Comparison of ENCODE assay signal across 8 cellular contexts in genomic region chr10:38403347-38404117, GRCh38.
DNase-seq lines count a peak whose midpoint lies in the region; ATAC-seq and TF ChIP-seq lines count a peak whose summit lies in the region.
"Not testable (repeated sequence)": the region's sequence is repeated elsewhere in the genome, so short reads cannot be mapped to it uniquely, and the experiment has no call there.

No MANE protein-coding gene starts in this region.

- not testable (repeated sequence) for H3K4me1 Mint-ChIP-seq in activated CD8-positive, alpha-beta memory T cell treated with anti-CD3 and anti-CD28 coated beads, Interleukin-2, amount 10 ng/mL, durations not matched to agents 7 days and 5 days

- H3K27me3 ChIP-seq in foreskin keratinocyte; mesenchymal stem cell (ENCODE audit: control insufficient read depth in 1 of 2, insufficient read depth in 1 of 2, low read length in 2 of 2); sigmoid colon; vagina: not testable (repeated sequence)

- not testable (repeated sequence) for H3K23ac ChIP-seq in mesenchymal stem cell (ENCODE audit: low read length in 2 of 2)

- not testable (repeated sequence) for H3K4me1 ChIP-seq in foreskin keratinocyte; mesenchymal stem cell (ENCODE audit: control insufficient read depth, insufficient read depth, low read depth, low read length); sigmoid colon
- H3K4me1 ChIP-seq in vagina = peaks cover 10% of the 10 kb centered on the region

- not testable (repeated sequence) for H3K4ac ChIP-seq in mesenchymal stem cell (ENCODE audit: low read depth in 1 of 2, low read length in 2 of 2)

- TF ChIP-seq POLR2A in NB4 (IDR thresholded peaks at IDR 0.05; ENCODE audit: extremely low read depth, insufficient read length); sigmoid colon (IDR thresholded peaks at IDR 0.05); vagina (IDR thresholded peaks at IDR 0.05): not testable (repeated sequence)

- H4K8ac ChIP-seq in mesenchymal stem cell (ENCODE audit: low read length) = not testable (repeated sequence)

- H3K9me3 Mint-ChIP-seq in activated CD8-positive, alpha-beta memory T cell treated with anti-CD3 and anti-CD28 coated beads, Interleukin-2, amount 10 ng/mL, durations not matched to agents 7 days and 5 days (ENCODE audit: low read depth) = not testable (repeated sequence)

- CTCF ChIA-PET in activated CD8-positive, alpha-beta memory T cell treated with anti-CD3 and anti-CD28 coated beads, Interleukin-2, amount 10 ng/mL, durations not matched to agents 7 days and 5 days (lab: Charles Lee) = not testable (repeated sequence)

- H3K79me1 ChIP-seq in mesenchymal stem cell (replicated peaks; ENCODE audit: low read length, poor library complexity, severe bottlenecking) = not testable (repeated sequence)

- peak overlapping the region; percentile 92 for H3K27ac ChIP-seq in caudate nucleus (ENCODE audit: low read depth, low read length)
- H3K27ac ChIP-seq in foreskin keratinocyte = peak overlapping the region; percentile 79
- not testable (repeated sequence) for H3K27ac ChIP-seq in mesenchymal stem cell (ENCODE audit: low read length, poor library complexity, severe bottlenecking)
- peak overlapping the region; percentile 78 to 91 (median 89) for H3K27ac ChIP-seq in sigmoid colon
- peak overlapping the region; percentile 94 for H3K27ac ChIP-seq in vagina

- H3K18ac ChIP-seq in mesenchymal stem cell (ENCODE audit: low read depth in 1 of 2, low read length in 2 of 2) = not testable (repeated sequence)

- TF ChIP-seq EP300 in sigmoid colon (IDR thresholded peaks at IDR 0.05) = not testable (repeated sequence)

- not testable (repeated sequence) for H3K27me3 Mint-ChIP-seq in activated CD8-positive, alpha-beta memory T cell treated with anti-CD3 and anti-CD28 coated beads, Interleukin-2, amount 10 ng/mL, durations not matched to agents 7 days and 5 days

- WGBS in mesenchymal stem cell = 86% methylated on average over 20 of the region's 23 CpGs
- WGBS in sigmoid colon, 2 donors = 71 to 75% methylated on average over 23 of the region's 23 CpGs

- H3K14ac ChIP-seq in mesenchymal stem cell (ENCODE audit: low read length in 2 of 2) = not testable (repeated sequence)

- not testable (repeated sequence) for H3K9me3 ChIP-seq in mesenchymal stem cell (ENCODE audit: control insufficient read depth, low read length); sigmoid colon; vagina

- H2AK5ac ChIP-seq in mesenchymal stem cell (ENCODE audit: low read length, severe bottlenecking) = not testable (repeated sequence)

- H3K36me3 Mint-ChIP-seq in activated CD8-positive, alpha-beta memory T cell treated with anti-CD3 and anti-CD28 coated beads, Interleukin-2, amount 10 ng/mL, durations not matched to agents 7 days and 5 days = not testable (repeated sequence)

- H2BK15ac ChIP-seq in mesenchymal stem cell (ENCODE audit: low read depth, poor library complexity, severe bottlenecking) = not testable (repeated sequence)

- intact Hi-C loops in sigmoid colon (cut with DNase I) = loop anchor here (10.0 kb wide), 1 partner anchor 309 kb away; the partner anchor contains the start of gene ZNF37A
- intact Hi-C loops in vagina (cut with DNase I) = not testable (repeated sequence)

- not testable (repeated sequence) for H3K4me2 ChIP-seq in mesenchymal stem cell (ENCODE audit: low read length, poor library complexity, severe bottlenecking)

- H2AFZ ChIP-seq in mesenchymal stem cell (ENCODE audit: low read depth, low read length) = not testable (repeated sequence)

- not testable (repeated sequence) for H2BK12ac ChIP-seq in mesenchymal stem cell (ENCODE audit: low read length in 2 of 2)

- H3K4me3 ChIP-seq in NB4 (ENCODE audit: low read depth, low read length) (peak overlapping the region; percentile 56), mesenchymal stem cell (ENCODE audit: insufficient read depth in 1 of 2, low read depth in 1 of 2, low read length in 2 of 2) (peak overlapping the region in 1 of 2 experiments; percentile 78), sigmoid colon (peak overlapping the region; percentile 34 to 70 (median 54)), vagina (peak overlapping the region; percentile 35 to 54)

- TF ChIP-seq CTCF in NB4 (IDR thresholded peaks at IDR 0.05; ENCODE audit: low read depth, low read length); foreskin keratinocyte (conservative IDR thresholded peaks at IDR 0.05); vagina (IDR thresholded peaks at IDR 0.05): not testable (repeated sequence)
- peak in 1 of 4 experiments; percentile 29 for TF ChIP-seq CTCF in sigmoid colon (IDR thresholded peaks at IDR 0.05)

- not testable (repeated sequence) for H3K36me3 ChIP-seq in mesenchymal stem cell (ENCODE audit: control insufficient read depth in 1 of 2, insufficient read depth in 2 of 2, low read depth in 1 of 2, low read length in 2 of 2); sigmoid colon; vagina

- not testable (repeated sequence) for H2BK5ac ChIP-seq in mesenchymal stem cell (ENCODE audit: low read depth, low read length, poor library complexity, severe bottlenecking)

- DNase-seq in EH (ENCODE audit: low read depth) (peak; percentile 36), foreskin keratinocyte (peak in 1 of 2 donors; percentile 21)
- not testable (repeated sequence) for DNase-seq in NB4 (ENCODE audit: low read depth); activated CD8-positive, alpha-beta memory T cell treated with anti-CD3 and anti-CD28 coated beads, Interleukin-2, amount 10 ng/mL, durations not matched to agents 7 days and 5 days; caudate nucleus (lab: John Stamatoyannopoulos, UW); mesenchymal stem cell; sigmoid colon; vagina (ENCODE audit: extremely low spot score in 2 of 2)

- not testable (repeated sequence) for H4K91ac ChIP-seq in mesenchymal stem cell (ENCODE audit: low read length)

- H3K9ac ChIP-seq in mesenchymal stem cell (ENCODE audit: low read length) = peak overlapping the region; percentile 92

- peak overlapping the region; percentile 84 for H3K4me3 Mint-ChIP-seq in activated CD8-positive, alpha-beta memory T cell treated with anti-CD3 and anti-CD28 coated beads, Interleukin-2, amount 10 ng/mL, durations not matched to agents 7 days and 5 days

- not testable (repeated sequence) for H2BK120ac ChIP-seq in mesenchymal stem cell (ENCODE audit: low read depth, low read length)

- H3K27ac Mint-ChIP-seq in activated CD8-positive, alpha-beta memory T cell treated with anti-CD3 and anti-CD28 coated beads, Interleukin-2, amount 10 ng/mL, durations not matched to agents 7 days and 5 days = peak overlapping the region; percentile 98

- not testable (repeated sequence) for ATAC-seq in activated CD8-positive, alpha-beta memory T cell treated with anti-CD3 and anti-CD28 coated beads, Interleukin-2, amount 10 ng/mL, durations not matched to agents 7 days and 5 days; foreskin keratinocyte
